8 cellular contexts compared by ENCODE assay signal in genomic region chr7:75639071-75639892, GRCh38.
DNase-seq lines count a peak whose midpoint lies in the region; ATAC-seq and TF ChIP-seq lines count a peak whose summit lies in the region.

No MANE protein-coding gene starts in this region.

- TF ChIP-seq POLR2A in NB4 (IDR thresholded peaks at IDR 0.05; ENCODE audit: extremely low read depth, insufficient read length): no peak

- no peaks in the 10 kb centered on the region for H3K9me3 ChIP-seq in mesenchymal stem cell (ENCODE audit: control insufficient read depth, low read length)

- peaks cover 18% of the 10 kb centered on the region for H3K4me1 ChIP-seq in mesenchymal stem cell (ENCODE audit: control insufficient read depth, insufficient read depth, low read depth, low read length)

- H4K91ac ChIP-seq in mesenchymal stem cell (ENCODE audit: low read length): peak overlapping the region; percentile 88

- H3K14ac ChIP-seq in mesenchymal stem cell (ENCODE audit: low read length in 2 of 2): peak overlapping the region in 1 of 2 experiments; percentile 45

- WGBS in mesenchymal stem cell: under 1% methylated on average over 31 of the region's 77 CpGs

- peak overlapping the region in 1 of 2 experiments; percentile 89 for H3K4ac ChIP-seq in mesenchymal stem cell (ENCODE audit: low read depth in 1 of 2, low read length in 2 of 2)

- H3K4me3 ChIP-seq in NB4 (ENCODE audit: low read depth, low read length) (peak overlapping the region; percentile 60), mesenchymal stem cell (ENCODE audit: insufficient read depth in 1 of 2, low read depth in 1 of 2, low read length in 2 of 2) (peak overlapping the region; percentile 72 to 78)

- TF ChIP-seq CTCF in NB4 (IDR thresholded peaks at IDR 0.05; ENCODE audit: low read depth, low read length): no peak

- ATAC-seq in stimulated activated naive CD8-positive, alpha-beta T cell treated with anti-CD3 and anti-CD28 coated beads, Interleukin-15, Interleukin-2, amounts not matched to agents 100 U/mL and 50 U/mL, for 24 hours: peak; percentile 19
- ATAC-seq in GM19455 (IDR thresholded peaks at IDR 0.05; ENCODE audit: unreplicated experiment) (no peak), GM18870 (IDR thresholded peaks at IDR 0.05; ENCODE audit: unreplicated experiment) (no peak)

- H3K27me3 ChIP-seq in mesenchymal stem cell (ENCODE audit: control insufficient read depth in 1 of 2, insufficient read depth in 1 of 2, low read length in 2 of 2): no peaks in the 10 kb centered on the region

- H3K36me3 ChIP-seq in mesenchymal stem cell (ENCODE audit: control insufficient read depth in 1 of 2, insufficient read depth in 2 of 2, low read depth in 1 of 2, low read length in 2 of 2): no peaks in the 10 kb centered on the region

- H2AFZ ChIP-seq in mesenchymal stem cell (ENCODE audit: low read depth, low read length): peak overlapping the region; percentile 67

- peak overlapping the region; percentile 41 for H3K27ac ChIP-seq in mesenchymal stem cell (ENCODE audit: low read length, poor library complexity, severe bottlenecking)

- peak overlapping the region; percentile 64 for H2BK120ac ChIP-seq in mesenchymal stem cell (ENCODE audit: low read depth, low read length)

- H2AK5ac ChIP-seq in mesenchymal stem cell (ENCODE audit: low read length, severe bottlenecking): peak overlapping the region; percentile 15

- peak overlapping the region; percentile 83 to 90 for H3K18ac ChIP-seq in mesenchymal stem cell (ENCODE audit: low read depth in 1 of 2, low read length in 2 of 2)

- no peak overlapping the region for H3K23ac ChIP-seq in mesenchymal stem cell (ENCODE audit: low read length in 2 of 2)

- peak overlapping the region; percentile 22 for H2BK5ac ChIP-seq in mesenchymal stem cell (ENCODE audit: low read depth, low read length, poor library complexity, severe bottlenecking)

- peak; percentile 30 for DNase-seq in EL
- DNase-seq in NB4 (ENCODE audit: low read depth): peak; percentile 63
- DNase-seq in activated CD4-positive, alpha-beta T cell treated with anti-CD3 and anti-CD28 coated beads, Interleukin-2, amount 50 U/mL, for 48 hours: peak; percentile 34 to 48
- peak; percentile 3 for DNase-seq in effector CD4-positive, alpha-beta T cell
- peak; percentile 65 for DNase-seq in mesenchymal stem cell
- peak; percentile 53 for DNase-seq in stimulated activated naive CD8-positive, alpha-beta T cell treated with anti-CD3 and anti-CD28 coated beads, Interleukin-15, Interleukin-2, amounts not matched to agents 100 U/mL and 50 U/mL, for 24 hours

- H4K8ac ChIP-seq in mesenchymal stem cell (ENCODE audit: low read length): peak overlapping the region; percentile 61

- peak overlapping the region; percentile 74 for H3K9ac ChIP-seq in mesenchymal stem cell (ENCODE audit: low read length)

- peak overlapping the region; percentile 88 for H3K4me2 ChIP-seq in mesenchymal stem cell (ENCODE audit: low read length, poor library complexity, severe bottlenecking)

- H2BK15ac ChIP-seq in mesenchymal stem cell (ENCODE audit: low read depth, poor library complexity, severe bottlenecking): peak overlapping the region; percentile 93

- H3K79me1 ChIP-seq in mesenchymal stem cell (replicated peaks; ENCODE audit: low read length, poor library complexity, severe bottlenecking): peaks cover 12% of the 10 kb centered on the region

- peak overlapping the region in 1 of 2 experiments; percentile 51 for H2BK12ac ChIP-seq in mesenchymal stem cell (ENCODE audit: low read length in 2 of 2)

Comparison
In these comparisons a context has a peak if more than half of its experiments do, and no peak if none do; other contexts are left out.
1. DNase-seq: peak in every context shown above with its lines; median percentile 65 in mesenchymal stem cell; 63 in NB4; 53 in stimulated activated naive CD8-positive, alpha-beta T cell treated with anti-CD3 and anti-CD28 coated beads, Interleukin-15, Interleukin-2, amounts not matched to agents 100 U/mL and 50 U/mL, for 24 hours; 41 in activated CD4-positive, alpha-beta T cell treated with anti-CD3 and anti-CD28 coated beads, Interleukin-2, amount 50 U/mL, for 48 hours; 30 in EL; 3 in effector CD4-positive, alpha-beta T cell.